Comparison of ENCODE assay signal across 9 cellular contexts in the genomic region with DNA sequence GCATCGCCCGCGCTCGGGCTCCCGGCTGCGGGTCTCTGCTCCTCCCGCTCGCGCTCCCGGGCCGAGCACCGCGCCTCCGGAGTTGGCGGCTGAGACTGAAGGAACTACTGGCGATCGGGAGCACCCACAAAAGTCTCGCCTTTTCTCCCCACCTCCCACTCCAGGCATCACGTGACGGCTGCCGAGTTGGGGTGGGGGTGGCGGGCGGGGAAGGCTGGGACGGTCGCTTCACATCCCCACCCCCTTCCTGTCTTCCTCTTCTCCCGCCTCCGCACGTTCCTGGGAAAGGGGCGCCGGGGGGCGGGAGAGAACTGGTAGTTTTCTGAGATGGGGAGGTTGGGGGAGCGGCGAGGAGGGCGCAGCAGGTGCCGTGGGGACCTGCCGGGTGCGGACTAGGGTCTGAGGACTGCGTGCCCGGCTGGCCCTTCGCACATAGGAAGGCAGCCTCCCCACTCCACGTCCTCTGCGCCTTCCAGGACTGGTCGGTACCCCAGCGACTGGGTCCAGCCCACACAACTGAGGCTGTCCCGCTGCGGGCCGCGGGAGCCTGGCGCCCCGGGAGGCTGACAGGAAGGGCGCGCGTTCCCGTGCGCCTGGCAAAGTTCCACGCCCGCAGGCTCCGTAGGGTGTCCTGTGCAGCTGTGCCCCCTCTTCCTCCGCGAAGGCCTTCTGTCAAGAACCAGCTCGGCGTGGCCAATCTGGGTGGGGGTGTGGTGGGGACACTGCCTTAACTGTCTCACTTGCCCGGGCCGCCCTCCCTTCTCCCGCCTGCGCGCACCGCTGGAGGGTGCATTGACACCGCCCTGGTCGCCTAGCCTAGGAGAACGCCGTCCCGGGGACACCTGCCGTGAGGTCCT. TPM values are rescaled to one million over a fixed set of nuclear protein-coding genes. Genes with fewer than 3 reads are reported as not detected.
A peak's percentile ranks its signal among the peaks of the same experiment; 100 is the strongest.
DNase-seq lines count a peak whose midpoint lies in the region; ATAC-seq, FAIRE-seq and TF ChIP-seq lines count a peak whose summit lies in the region.
"Had no signal": no experiment of that assay in that cellular context is flagged by ENCODE, and none has a peak within 500 bp of the region (broad histone marks: within the 10 kb centered on the region; RNA-seq: fewer than 3 reads in every experiment).

A gene with protein sequence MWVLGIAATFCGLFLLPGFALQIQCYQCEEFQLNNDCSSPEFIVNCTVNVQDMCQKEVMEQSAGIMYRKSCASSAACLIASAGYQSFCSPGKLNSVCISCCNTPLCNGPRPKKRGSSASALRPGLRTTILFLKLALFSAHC (minus strand): TSS at position 102 of the 857 bp plus-strand sequence. CDS start 273 bp downstream, outside the sequence.

- H4K20me1 ChIP-seq in astrocyte (ENCODE audit: insufficient read depth, low read length), result peaks cover 20% of the 10 kb centered on the region

- 0 to 4% (median 1%) methylated on average over 64 to 74 of the region's 74 CpGs for WGBS in small intestine, 3 donors

- H3K27ac Mint-ChIP-seq in astrocyte (ENCODE audit: unreplicated experiment), result no peak within 1 kb of the TSS

- H3K36me3 Mint-ChIP-seq in astrocyte (ENCODE audit: low read depth, unreplicated experiment), result no peaks in the 10 kb centered on the region

- H3K9ac ChIP-seq in astrocyte (ENCODE audit: low read length), result peak within 1 kb of the TSS; percentile 74

- TF ChIP-seq CTCF in astrocyte (IDR thresholded peaks at IDR 0.05; ENCODE audit: insufficient read depth, low read depth, low read length), result no peak

- peaks cover 17% of the 10 kb centered on the region for H3K4me1 ChIP-seq in astrocyte (ENCODE audit: insufficient read depth, low read length)
- H3K4me1 ChIP-seq in small intestine (ENCODE audit: control insufficient read depth in 2 of 2, insufficient read depth in 1 of 2, low read depth in 1 of 2, low read length in 1 of 2), result peaks cover 0 to 3% of the 10 kb centered on the region in 2 donors

- H3K79me2 ChIP-seq in astrocyte (ENCODE audit: insufficient read depth, low read length), result peaks cover 49% of the 10 kb centered on the region

- peak within 1 kb of the TSS; percentile 51 for H2AFZ ChIP-seq in astrocyte (ENCODE audit: low read depth, low read length)

- peak within 1 kb of the TSS; percentile 90 for H3K4me2 ChIP-seq in astrocyte (ENCODE audit: low read length)

- DNase-seq in NCI-H1417 (lab: John Stamatoyannopoulos, UW), result peak; percentile 13 to 35 (median 26)
- no peak for DNase-seq in NCI-H1417 treated with DMSO at 0.1 percent for 48 hours (lab: John Stamatoyannopoulos, UW)
- DNase-seq in astrocyte (ENCODE audit: low read depth), result no peak
- peak; percentile 22 for DNase-seq in iPS-NIHi11 (ENCODE audit: low spot score)
- peak; percentile 9 for DNase-seq in small intestine
- no peak for DNase-seq in HPDE6-E6E7 (ENCODE audit: extremely low spot score)
- no peak for DNase-seq in T-helper 9 cell

- H3K36me3 ChIP-seq in astrocyte (ENCODE audit: insufficient read depth, low read length) (peaks cover 9% of the 10 kb centered on the region), small intestine (ENCODE audit: control insufficient read depth in 2 of 2, insufficient read depth in 2 of 2, low read length in 2 of 2) (no peaks in the 10 kb centered on the region)

- ATAC-seq in GM21717 (IDR thresholded peaks at IDR 0.05; ENCODE audit: unreplicated experiment), result no peak

- H3K9me3 Mint-ChIP-seq in astrocyte (ENCODE audit: unreplicated experiment), result no peaks in the 10 kb centered on the region

- peak within 1 kb of the TSS; percentile 70 for H3K4me3 ChIP-seq in astrocyte (ENCODE audit: insufficient read depth, low read depth, low read length)
- peak within 1 kb of the TSS in 1 of 2 donors; percentile 32 for H3K4me3 ChIP-seq in small intestine (ENCODE audit: low read depth in 1 of 2, low read length in 2 of 2)

- FAIRE-seq in astrocyte (lab: Jason Lieb, UNC) (no peak), small intestine (lab: Jason Lieb, UNC) (no peak)

- H3K27me3 Mint-ChIP-seq in astrocyte (ENCODE audit: low read depth, unreplicated experiment), result no peaks in the 10 kb centered on the region

- peak within 1 kb of the TSS; percentile 68 for H3K27ac ChIP-seq in astrocyte (ENCODE audit: low read depth, low read length)
- no peak within 1 kb of the TSS for H3K27ac ChIP-seq in small intestine (ENCODE audit: low read depth in 1 of 2, low read length in 1 of 2)
- H3K27ac ChIP-seq: C4-2B had no signal

- peaks cover 28% of the 10 kb centered on the region for H3K4me1 Mint-ChIP-seq in astrocyte (ENCODE audit: low read depth, unreplicated experiment)

- H3K27me3 ChIP-seq in astrocyte (ENCODE audit: insufficient read depth, low read length) (no peaks in the 10 kb centered on the region), small intestine (ENCODE audit: control insufficient read depth in 2 of 2, insufficient read depth in 2 of 2, low read length in 2 of 2) (peaks cover 8 to 15% of the 10 kb centered on the region in 2 donors)

- peak within 1 kb of the TSS; percentile 91 for H3K4me3 Mint-ChIP-seq in astrocyte (ENCODE audit: unreplicated experiment)

- no peaks in the 10 kb centered on the region for H3K9me3 ChIP-seq in astrocyte (ENCODE audit: insufficient read depth, low read depth, low read length)
- H3K9me3 ChIP-seq in small intestine (ENCODE audit: control insufficient read depth, low read depth), result no peaks in the 10 kb centered on the region

RNA-seq across cellular contexts. Expression of the gene that starts here (rescaled TPM):
- total RNA-seq in astrocyte, result 51.1 and 61.6 TPM in 2 replicates
- under 1 TPM in 1 of 3 donors, not detected in 2; 0.87 TPM for polyA plus RNA-seq in small intestine

Comparison
In these comparisons a context has a peak if more than half of its experiments do, and no peak if none do; other contexts are left out.
1. DNase-seq: peak in NCI-H1417 (3 of 3) and iPS-NIHi11 (single experiment); none in NCI-H1417 treated with DMSO at 0.1 percent for 48 hours (single experiment), astrocyte (single experiment), HPDE6-E6E7 (single experiment) and T-helper 9 cell (single experiment).
2. Peak in DNase-seq in small intestine; RNA of the gene not detected or under 1 TPM.